21 cellular contexts compared by ENCODE assay signal in genomic region chr5:8913522-8913921, GRCh38.
DNase-seq lines count a peak whose midpoint lies in the region; ATAC-seq and TF ChIP-seq lines count a peak whose summit lies in the region.
"Had no signal": no experiment of that assay in that cellular context is flagged by ENCODE, and none has a peak within 500 bp of the region (broad histone marks: within the 10 kb centered on the region; RNA-seq: fewer than 3 reads in every experiment).

No MANE protein-coding gene starts in this region.

- ATAC-seq in GM19023 (IDR thresholded peaks at IDR 0.05; ENCODE audit: unreplicated experiment) (peak; percentile 76), HG02798 (IDR thresholded peaks at IDR 0.05; ENCODE audit: poor library complexity, unreplicated experiment) (peak; percentile 76), GM21619 (IDR thresholded peaks at IDR 0.05; ENCODE audit: unreplicated experiment) (no peak), GM21423 (IDR thresholded peaks at IDR 0.05; ENCODE audit: unreplicated experiment) (no peak)
- ATAC-seq: Right ventricle myocardium inferior had no signal

- H3K79me2 ChIP-seq in PC-9 (ENCODE audit: low read depth) = no peaks in the 10 kb centered on the region

- no peaks in the 10 kb centered on the region for H3K27me3 ChIP-seq in PC-9 (ENCODE audit: insufficient read depth, low read depth)

- CTCF ChIA-PET in PC-9 (lab: Charles Lee) = no interaction called here

- POLR2A ChIA-PET in PC-9 (lab: Charles Lee; ENCODE audit: unreplicated experiment) = no interaction called here

- no peaks in the 10 kb centered on the region for H3F3A ChIP-seq in PC-9 (ENCODE audit: insufficient read depth, low read depth)

- no TSS peak for BruUV-seq in PC-9 (replicated peaks; lab: Mats Ljungman, UMichigan)

- no peaks in the 10 kb centered on the region for H3K9me2 ChIP-seq in PC-9 (ENCODE audit: insufficient read depth)

- H3K27ac ChIP-seq in PC-9 = no peak overlapping the region
- H3K27ac ChIP-seq: KMS-11, SK-N-MC had no signal

- H3K4me2 ChIP-seq in PC-9 = 0 out of 2 replicates have a peak overlapping the region, but pooled peaks have one; percentile 6
- H3K4me2 ChIP-seq: KMS-11 had no signal

- H3K9me3 ChIP-seq in PC-9 (ENCODE audit: insufficient read depth, low read depth) = no peaks in the 10 kb centered on the region

- H4K20me1 ChIP-seq in PC-9 (ENCODE audit: insufficient read depth) = no peaks in the 10 kb centered on the region

- no peak overlapping the region for H3K4me3 ChIP-seq in PC-9
- H3K4me3 ChIP-seq: SK-N-MC had no signal

- 0 out of 2 replicates have a peak overlapping the region, but pooled peaks have one; percentile 22 for H2AFZ ChIP-seq in PC-9

- H3K4me1 ChIP-seq in PC-9 (replicated peaks; ENCODE audit: insufficient read depth) = no peaks in the 10 kb centered on the region

- intact Hi-C loops in PC-9 (cut with micrococcal nuclease; ENCODE audit: unreplicated experiment) = no loop called here

- no peaks in the 10 kb centered on the region for H3K36me3 ChIP-seq in PC-9 (ENCODE audit: low read depth)

- no peak for TF ChIP-seq CTCF in PC-9 (conservative IDR thresholded peaks at IDR 0.05)

- DNase-seq in PC-9 (no peak), NCI-H1436 treated with DMSO at 0.1 percent for 48 hours (lab: John Stamatoyannopoulos, UW) (no peak), NCI-H2081 (lab: John Stamatoyannopoulos, UW) (no peak)
- DNase-seq: ACHN; C1 segment of cervical spinal cord; CD8-positive, alpha-beta memory T cell; DMS53; NCI-H1048; NCI-H1436; NCI-H2029; NCI-H2171 treated with DMSO at 0.1 percent for 48 hours; NCI-H446; NCI-H69; NK-92 treated with Interleukin-12 subunit alpha and Interleukin-12 subunit beta, amount 100 ng/mL, for 24 hours had no signal

Comparison
In these comparisons a context has a peak if more than half of its experiments do, and no peak if none do; other contexts are left out.
1. ATAC-seq: peak in GM19023 (single experiment) and HG02798 (single experiment); none in GM21619 (single experiment) and GM21423 (single experiment).